13 cellular contexts compared by ENCODE assay signal in genomic region chr2:183993052-183993451, GRCh38.
DNase-seq lines count a peak whose midpoint lies in the region; ATAC-seq, FAIRE-seq and TF ChIP-seq lines count a peak whose summit lies in the region.
"Had no signal": no experiment of that assay in that cellular context is flagged by ENCODE, and none has a peak within 500 bp of the region (broad histone marks: within the 10 kb centered on the region; RNA-seq: fewer than 3 reads in every experiment).

No MANE protein-coding gene starts in this region.

- no peak overlapping the region for H4K5ac ChIP-seq in H1 (ENCODE audit: insufficient read length, low read depth, low read length)

- CTCF ChIA-PET in H1 (lab: Charles Lee; ENCODE audit: partially characterized antibody) = no interaction called here

- TF ChIP-seq EP300 in H1 (IDR thresholded peaks at IDR 0.05; ENCODE audit: borderline replicate concordance in 1 of 2, low read depth in 2 of 2, low read length in 2 of 2) = no peak

- no peak overlapping the region for H2BK15ac ChIP-seq in H1 (ENCODE audit: low read length)

- H3K4me1 ChIP-seq in H1 (replicated peaks in 1 of 4; ENCODE audit: control insufficient read depth in 3 of 4, insufficient read depth in 4 of 4, low read length in 3 of 4) (peaks cover 0 to 7% (median 2%) of the 10 kb centered on the region in 4 experiments; a peak in 2 of 7 replicates), uterus (no peaks in the 10 kb centered on the region)
- H3K4me1 ChIP-seq: tibial artery had no signal

- POLR2A ChIA-PET in H1 (lab: Charles Lee; ENCODE audit: partially characterized antibody) = no interaction called here

- no peaks in the 10 kb centered on the region for H4K20me1 ChIP-seq in H1 (replicated peaks in 1 of 2; ENCODE audit: control insufficient read depth in 1 of 2, insufficient read depth in 2 of 2, low read length in 2 of 2)

- TF ChIP-seq POLR2A in H1 (IDR thresholded peaks at IDR 0.05; ENCODE audit: control extremely low read depth in 1 of 2, low read depth in 2 of 2, low read length in 2 of 2) (no peak), uterus (IDR thresholded peaks at IDR 0.05) (no peak)

- 0 out of 2 replicates have a peak overlapping the region, but pooled peaks have one; percentile 88 for H2AFZ ChIP-seq in H1 (ENCODE audit: low read length)

- no peak overlapping the region for H2AK5ac ChIP-seq in H1 (ENCODE audit: low read depth, low read length)

- no peak for FAIRE-seq in H1 (lab: Jason Lieb, UNC)

- no peak overlapping the region for H3K27ac ChIP-seq in H1 (ENCODE audit: low read depth, low read length)
- H3K27ac ChIP-seq in uterus = no peak overlapping the region
- H3K27ac ChIP-seq: cardiac muscle cell, tibial artery had no signal

- no peak overlapping the region for H3K56ac ChIP-seq in H1 (replicated peaks; ENCODE audit: insufficient read length, low read depth, low read length)

- H2BK120ac ChIP-seq in H1 (replicated peaks; ENCODE audit: low read depth, low read length) = no peak overlapping the region

- H4K8ac ChIP-seq in H1 (ENCODE audit: extremely low read depth, insufficient read depth, low read length) = no peak overlapping the region

- no peak overlapping the region for H2BK5ac ChIP-seq in H1 (ENCODE audit: low read depth, low read length)

- no peaks in the 10 kb centered on the region for H3K27me3 ChIP-seq in H1 (replicated peaks in 1 of 4; ENCODE audit: control insufficient read depth in 3 of 4, extremely low read depth in 1 of 4, insufficient read depth in 3 of 4, low read length in 3 of 4)
- H3K27me3 ChIP-seq in uterus = no peaks in the 10 kb centered on the region
- H3K27me3 ChIP-seq: cardiac muscle cell, tibial artery had no signal

- H2BK12ac ChIP-seq in H1 (ENCODE audit: low read depth, low read length) = no peak overlapping the region

- WGBS in H1 (ENCODE audit: extremely low coverage in 1 of 2, insufficient coverage in 1 of 2, insufficient read length in 1 of 2, insufficient replicate concordance in 2 of 2, low coverage in 1 of 2, low lambda C conversion rate in 2 of 2, missing lambda C conversion rate in 1 of 2), 2 experiments = 100% methylated on average over 1 of the region's 1 CpG; no CpG with 5 or more reads in 1 of the 2 experiments

- H3K79me1 ChIP-seq in H1 (ENCODE audit: low read depth, low read length) = no peaks in the 10 kb centered on the region

- H3K4me2 ChIP-seq in H1 (ENCODE audit: insufficient read depth in 1 of 2, low read depth in 2 of 2, low read length in 2 of 2) = no peak overlapping the region

- H3K18ac ChIP-seq in H1 (ENCODE audit: extremely low read depth, low read length) = no peak overlapping the region

- H3K36me3 ChIP-seq in H1 (ENCODE audit: control insufficient read depth in 2 of 4, insufficient read depth in 4 of 4, low read length in 3 of 4) = no peaks in the 10 kb centered on the region
- H3K36me3 ChIP-seq in uterus = no peaks in the 10 kb centered on the region
- H3K36me3 ChIP-seq: cardiac muscle cell, tibial artery had no signal

- DNase-seq in H1 (ENCODE audit: low read depth in 1 of 2, low spot score in 2 of 2) (no peak), NCI-H2107 treated with DMSO at 0.1 percent for 48 hours (lab: John Stamatoyannopoulos, UW; ENCODE audit: unreplicated experiment) (no peak), NCI-H1105 (lab: John Stamatoyannopoulos, UW) (no peak), uterus (no peak)
- no peak for DNase-seq in stimulated activated CD4-positive, alpha-beta T cell treated with anti-CD3 and anti-CD28 coated beads, Interleukin-4, amount 100 ng/mL, for 4 hours
- DNase-seq: activated CD4-positive, CD25-positive, alpha-beta regulatory T cell treated with anti-CD3 and anti-CD28 coated beads, Interleukin-2, amount 50 U/mL, for 72 hours; CD8-positive, alpha-beta T cell; NCI-H510A treated with DMSO at 0.1 percent for 48 hours; tibial artery had no signal

- H3K23ac ChIP-seq in H1 (ENCODE audit: insufficient read length) = no peak overlapping the region

- H4K91ac ChIP-seq in H1 (replicated peaks; ENCODE audit: insufficient read length, low read length) = no peak overlapping the region

- H3K23me2 ChIP-seq in H1 (ENCODE audit: low read depth, low read length) = no peaks in the 10 kb centered on the region

- TF ChIP-seq RAD21 in H1 (IDR thresholded peaks at IDR 0.05 in 1 of 2, conservative IDR thresholded peaks at IDR 0.05 in 1 of 2; ENCODE audit: low read depth in 2 of 2, low read length in 2 of 2) = no peak

- no peaks in the 10 kb centered on the region for H3K79me2 ChIP-seq in H1 (ENCODE audit: control insufficient read depth in 1 of 2, insufficient read depth in 2 of 2, low read length in 2 of 2)

- H2BK20ac ChIP-seq in H1 (ENCODE audit: low read length) = no peak overlapping the region

- intact Hi-C loops in uterus (cut with DNase I; ENCODE audit: low total_unique reads) = no loop called here

- no peak overlapping the region for H3K14ac ChIP-seq in H1 (ENCODE audit: insufficient read length)

- no peak overlapping the region for H3K4ac ChIP-seq in H1 (replicated peaks; ENCODE audit: insufficient read length, low read depth, low read length)

- TF ChIP-seq CTCF in H1 (IDR thresholded peaks at IDR 0.05; ENCODE audit: control extremely low read depth in 1 of 3, insufficient read depth in 1 of 3, low read depth in 1 of 3, low read length in 3 of 3) = no peak
- TF ChIP-seq CTCF in uterus (IDR thresholded peaks at IDR 0.05) = no peak

- H3K9ac ChIP-seq in H1 (replicated peaks in 1 of 4; ENCODE audit: extremely low read depth in 1 of 4, low read depth in 3 of 4, low read length in 3 of 4) = no peak overlapping the region

- H3K9me3 ChIP-seq in H1 (ENCODE audit: insufficient read depth in 2 of 2, low read depth in 1 of 2, low read length in 1 of 2) (no peaks in the 10 kb centered on the region), uterus (no peaks in the 10 kb centered on the region)
- H3K9me3 ChIP-seq: tibial artery had no signal

- H3K4me3 ChIP-seq in H1 (ENCODE audit: extremely low read depth in 1 of 4, insufficient read depth in 2 of 4, low read depth in 3 of 4, low read length in 4 of 4) = no peak overlapping the region
- no peak overlapping the region for H3K4me3 ChIP-seq in uterus
- H3K4me3 ChIP-seq: cardiac muscle cell, tibial artery had no signal

- ATAC-seq in GM18870 (IDR thresholded peaks at IDR 0.05; ENCODE audit: unreplicated experiment) = peak; percentile 75
- ATAC-seq in GM21619 (IDR thresholded peaks at IDR 0.05; ENCODE audit: unreplicated experiment) = peak; percentile 49
- ATAC-seq in HG03108 (IDR thresholded peaks at IDR 0.05; ENCODE audit: unreplicated experiment) = peak; percentile 48
- ATAC-seq: CD8-positive, alpha-beta T cell had no signal

TF ChIP-seq in H1, 55 proteins besides CTCF, POLR2A, EP300 and RAD21:
- TF ChIP-seq CREB1 (IDR thresholded peaks at IDR 0.05) (no peak), POLR2AphosphoS5 (IDR thresholded peaks at IDR 0.05; ENCODE audit: low read depth, low read length) (no peak), JUN (IDR thresholded peaks at IDR 0.05; ENCODE audit: low read depth, low read length) (no peak), HDAC2 (IDR thresholded peaks at IDR 0.05; ENCODE audit: borderline replicate concordance in 1 of 2, low read depth in 2 of 2, low read length in 2 of 2) (no peak), ASH2L (IDR thresholded peaks at IDR 0.05; ENCODE audit: low read length) (no peak), KDM5A (IDR thresholded peaks at IDR 0.05; ENCODE audit: low read length) (no peak), BRCA1 (IDR thresholded peaks at IDR 0.05; ENCODE audit: low read depth, low read length) (no peak), GTF2F1 (IDR thresholded peaks at IDR 0.05; ENCODE audit: borderline replicate concordance, low read depth, low read length) (no peak), SAP30 (IDR thresholded peaks at IDR 0.05; ENCODE audit: insufficient read depth, insufficient replicate concordance, low read length) (no peak), USF2 (IDR thresholded peaks at IDR 0.05; ENCODE audit: low read length) (no peak), SUZ12 (IDR thresholded peaks at IDR 0.05; ENCODE audit: low read length) (no peak)
